Comparison of ENCODE assay signal across 16 cellular contexts in the genomic region with DNA sequence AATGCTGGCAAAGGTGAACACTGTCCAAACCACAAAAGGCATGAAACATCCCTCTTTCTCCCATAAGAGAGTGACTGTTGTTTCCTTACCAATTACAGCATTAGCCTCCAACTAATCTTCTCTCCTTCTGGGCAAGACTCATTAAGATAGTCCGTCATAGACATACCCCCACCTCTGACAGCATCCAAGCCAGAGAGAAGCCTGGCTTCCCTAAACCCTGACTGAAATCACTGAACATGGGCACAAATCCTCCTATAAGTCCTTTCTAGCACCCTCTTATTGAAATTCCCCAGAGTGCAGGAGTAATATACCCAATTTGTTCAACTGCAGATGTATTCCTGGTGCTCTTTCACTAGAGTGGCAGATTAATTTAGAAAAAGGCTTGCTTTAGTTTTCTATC. TPM values are rescaled to one million over a fixed set of nuclear protein-coding genes. Genes with fewer than 3 reads are reported as not detected.
DNase-seq lines count a peak whose midpoint lies in the region; ATAC-seq and TF ChIP-seq lines count a peak whose summit lies in the region.
"Had no signal": no experiment of that assay in that cellular context is flagged by ENCODE, and none has a peak within 500 bp of the region (broad histone marks: within the 10 kb centered on the region; RNA-seq: fewer than 3 reads in every experiment).

No MANE protein-coding gene starts in this region.

- H3K4me1 Mint-ChIP-seq in activated naive CD4-positive, alpha-beta T cell treated with anti-CD3 and anti-CD28 coated beads, Interleukin-2, amount 50 U/mL, for 24 hours, result peaks cover 26% of the 10 kb centered on the region
- H3K4me1 Mint-ChIP-seq in activated T-helper 17 cell treated with anti-CD3 and anti-CD28 coated beads, Interleukin-2, amount 50 U/mL, for 72 hours, result peaks cover 7% of the 10 kb centered on the region
- peaks cover 27% of the 10 kb centered on the region for H3K4me1 Mint-ChIP-seq in neural crest cell

- no peaks in the 10 kb centered on the region for H3K27me3 ChIP-seq in left ventricle myocardium inferior (ENCODE audit: low read depth)

- no peak for ATAC-seq in activated T-helper 17 cell treated with anti-CD3 and anti-CD28 coated beads, Interleukin-2, amount 50 U/mL, for 72 hours (replicated peaks)
- ATAC-seq: SK-N-SH treated with all-trans-retinoic acid at 6 μM for 48 hours had no signal

- no peaks in the 10 kb centered on the region for H3K9me3 Mint-ChIP-seq in activated naive CD4-positive, alpha-beta T cell treated with anti-CD3 and anti-CD28 coated beads, Interleukin-2, amount 50 U/mL, for 24 hours
- no peaks in the 10 kb centered on the region for H3K9me3 Mint-ChIP-seq in activated T-helper 17 cell treated with anti-CD3 and anti-CD28 coated beads, Interleukin-2, amount 50 U/mL, for 72 hours
- H3K9me3 Mint-ChIP-seq in neural crest cell, result no peaks in the 10 kb centered on the region

- H3K27me3 Mint-ChIP-seq in activated naive CD4-positive, alpha-beta T cell treated with anti-CD3 and anti-CD28 coated beads, Interleukin-2, amount 50 U/mL, for 24 hours, result no peaks in the 10 kb centered on the region
- H3K27me3 Mint-ChIP-seq in activated T-helper 17 cell treated with anti-CD3 and anti-CD28 coated beads, Interleukin-2, amount 50 U/mL, for 72 hours, result no peaks in the 10 kb centered on the region
- H3K27me3 Mint-ChIP-seq in neural crest cell (ENCODE audit: low read depth), result peaks cover 18% of the 10 kb centered on the region

- peak overlapping the region; percentile 12 for H3K27ac Mint-ChIP-seq in activated naive CD4-positive, alpha-beta T cell treated with anti-CD3 and anti-CD28 coated beads, Interleukin-2, amount 50 U/mL, for 24 hours
- H3K27ac Mint-ChIP-seq in activated T-helper 17 cell treated with anti-CD3 and anti-CD28 coated beads, Interleukin-2, amount 50 U/mL, for 72 hours, result no peak overlapping the region
- H3K27ac Mint-ChIP-seq in neural crest cell (ENCODE audit: unreplicated experiment), result no peak overlapping the region

- peak overlapping the region; percentile 11 for H3K4me3 Mint-ChIP-seq in activated naive CD4-positive, alpha-beta T cell treated with anti-CD3 and anti-CD28 coated beads, Interleukin-2, amount 50 U/mL, for 24 hours
- peak overlapping the region; percentile 87 for H3K4me3 Mint-ChIP-seq in activated T-helper 17 cell treated with anti-CD3 and anti-CD28 coated beads, Interleukin-2, amount 50 U/mL, for 72 hours
- peak overlapping the region; percentile 72 for H3K4me3 Mint-ChIP-seq in neural crest cell

- intact Hi-C loops in left ventricle myocardium inferior (cut with micrococcal nuclease), result loop anchor here (10.0 kb wide), 1 partner anchor 93 kb away; no protein-coding TSS in a partner anchor

- peaks cover 20% of the 10 kb centered on the region for H3K36me3 ChIP-seq in left ventricle myocardium inferior

- TF ChIP-seq CTCF in neural crest cell (conservative IDR thresholded peaks at IDR 0.05) (no peak), left ventricle myocardium inferior (IDR thresholded peaks at IDR 0.05; ENCODE audit: borderline replicate concordance) (no peak)

- peaks cover 30% of the 10 kb centered on the region for H3K4me1 ChIP-seq in left ventricle myocardium inferior

- H3K36me3 Mint-ChIP-seq in activated naive CD4-positive, alpha-beta T cell treated with anti-CD3 and anti-CD28 coated beads, Interleukin-2, amount 50 U/mL, for 24 hours, result peaks cover 4% of the 10 kb centered on the region
- peaks cover 32% of the 10 kb centered on the region for H3K36me3 Mint-ChIP-seq in activated T-helper 17 cell treated with anti-CD3 and anti-CD28 coated beads, Interleukin-2, amount 50 U/mL, for 72 hours (ENCODE audit: low read depth)
- peaks cover 3% of the 10 kb centered on the region for H3K36me3 Mint-ChIP-seq in neural crest cell (ENCODE audit: low read depth)

- no peaks in the 10 kb centered on the region for H3K9me3 ChIP-seq in left ventricle myocardium inferior (replicated peaks)

- no peak overlapping the region for H3K4me3 ChIP-seq in left ventricle myocardium inferior

- no peak for DNase-seq in activated naive CD4-positive, alpha-beta T cell treated with anti-CD3 and anti-CD28 coated beads, Interleukin-2, amount 50 U/mL, for 16 hours
- peak; percentile 69 for DNase-seq in D341Med (ENCODE audit: low spot score)
- DNase-seq in neural crest cell (ENCODE audit: low read depth, low spot score), result no peak
- no peak for DNase-seq in NK-92 treated with Interleukin-12 subunit alpha and Interleukin-12 subunit beta, amount 100 ng/mL, for 24 hours (lab: John Stamatoyannopoulos, UW)
- DNase-seq in RKO (ENCODE audit: low spot score), result no peak
- no peak for DNase-seq in left ventricle myocardium inferior
- DNase-seq: DND-41, GOT3, MM.1S, NCI-H1092 treated with DMSO at 0.1 percent for 48 hours, NCI-H2227 treated with DMSO at 0.1 percent for 48 hours, NCI-H526, SHP77 treated with DMSO at 0.1 percent for 48 hours had no signal

- H3K27ac ChIP-seq in left ventricle myocardium inferior (replicated peaks), result no peak overlapping the region

RNA-seq across cellular contexts. Expression of gene RNASEH2C, which starts 1.7 kb away (rescaled TPM):
- 10 to 100 TPM; 57.4 to 92.9 TPM for total RNA-seq in activated T-helper 17 cell treated with anti-CD3 and anti-CD28 coated beads, Interleukin-2, amount 50 U/mL, for 72 hours
- total RNA-seq in neural crest cell (69.4 and 72.1 TPM in 2 replicates), left ventricle myocardium inferior (39.7 TPM)

RNA-seq across cellular contexts. Expression of gene KAT5, which starts 10.2 kb away (rescaled TPM):
- 10 to 100 TPM; 75.6 to 88.8 TPM for total RNA-seq in activated T-helper 17 cell treated with anti-CD3 and anti-CD28 coated beads, Interleukin-2, amount 50 U/mL, for 72 hours
- total RNA-seq in neural crest cell (70.5 and 74.9 TPM in 2 replicates), left ventricle myocardium inferior (47.0 TPM)

RNA-seq across cellular contexts. Expression of gene AP5B1, which starts 58.5 kb away (rescaled TPM):
- 10 to 100 TPM; 17.2 to 21.9 TPM for total RNA-seq in activated T-helper 17 cell treated with anti-CD3 and anti-CD28 coated beads, Interleukin-2, amount 50 U/mL, for 72 hours
- total RNA-seq in neural crest cell, result 10.7 and 10.8 TPM in 2 replicates
- total RNA-seq in left ventricle myocardium inferior, result 5.4 TPM

RNA-seq across cellular contexts. Expression of gene RELA, which starts 59.5 kb away (rescaled TPM):
- total RNA-seq in activated T-helper 17 cell treated with anti-CD3 and anti-CD28 coated beads, Interleukin-2, amount 50 U/mL, for 72 hours, result 100 to 1,000 TPM in 1 of 2 donors, 10 to 100 TPM in 1; 82.5 to 150 TPM
- total RNA-seq in neural crest cell (49.0 and 53.7 TPM in 2 replicates), left ventricle myocardium inferior (33.8 TPM)

Comparison
In these comparisons a context has a peak if more than half of its experiments do, and no peak if none do; other contexts are left out.
1. H3K4me3 Mint-ChIP-seq: peak in every context shown above with its lines; median percentile 87 in activated T-helper 17 cell treated with anti-CD3 and anti-CD28 coated beads, Interleukin-2, amount 50 U/mL, for 72 hours; 72 in neural crest cell; 11 in activated naive CD4-positive, alpha-beta T cell treated with anti-CD3 and anti-CD28 coated beads, Interleukin-2, amount 50 U/mL, for 24 hours.